Comparison of ENCODE assay signal across 28 cellular contexts in the genomic region with DNA sequence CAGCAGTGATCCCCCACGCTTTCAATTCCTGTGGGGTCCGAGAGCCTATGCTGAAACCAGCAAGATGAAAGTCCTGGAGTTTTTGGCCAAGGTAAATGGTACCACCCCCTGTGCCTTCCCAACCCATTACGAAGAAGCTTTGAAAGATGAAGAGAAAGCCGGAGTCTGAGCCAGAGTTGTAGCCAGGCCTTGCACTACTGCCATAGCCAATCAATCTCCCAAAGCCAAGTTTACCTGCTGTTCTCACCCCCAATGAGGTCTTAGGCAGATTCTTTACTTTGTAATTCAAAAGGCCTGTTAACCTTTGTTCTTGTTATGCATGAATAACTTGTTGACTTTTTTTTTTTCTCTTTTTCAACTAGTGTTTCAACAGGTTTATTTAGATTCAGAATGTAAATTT. TPM values are rescaled to one million over a fixed set of nuclear protein-coding genes. Genes with fewer than 3 reads are reported as not detected.
DNase-seq lines count a peak whose midpoint lies in the region; ATAC-seq, FAIRE-seq and TF ChIP-seq lines count a peak whose summit lies in the region.
"Had no signal": no experiment of that assay in that cellular context is flagged by ENCODE, and none has a peak within 500 bp of the region (broad histone marks: within the 10 kb centered on the region; RNA-seq: fewer than 3 reads in every experiment).

No MANE protein-coding gene starts in this region.

- no peak for TF ChIP-seq RAD21 in HepG2 (CRISPR knock-in tag; IDR thresholded peaks at IDR 0.05)

- H3K4me1 ChIP-seq in HepG2 (ENCODE audit: insufficient read depth, low read length) (no peaks in the 10 kb centered on the region), right lobe of liver (no peaks in the 10 kb centered on the region), NT2/D1 (ENCODE audit: insufficient read depth, insufficient read length) (no peaks in the 10 kb centered on the region), iPS DF 6.9 (ENCODE audit: control insufficient read depth, insufficient read depth, low read length) (peaks cover 2% of the 10 kb centered on the region; the same call in 1 of the 2 replicates)

- H2AFZ ChIP-seq in HepG2 (ENCODE audit: low read length) = no peak overlapping the region

- TF ChIP-seq POLR2A in HepG2 (IDR thresholded peaks at IDR 0.05; ENCODE audit: insufficient read depth in 1 of 2, low read depth in 2 of 2, low read length in 2 of 2) (no peak), right lobe of liver (IDR thresholded peaks at IDR 0.05) (no peak)

- no peaks in the 10 kb centered on the region for H3K79me2 ChIP-seq in HepG2 (ENCODE audit: insufficient read depth, low read length)

- CTCF ChIA-PET in HepG2 (lab: Yijun Ruan, JAX; ENCODE audit: low intra/inter-chr PET ratio, low total read pairs) = no interaction called here

- TF ChIP-seq EP300 in HepG2 (IDR thresholded peaks at IDR 0.05; ENCODE audit: low read depth in 2 of 2, low read length in 2 of 2) = no peak
- no peak for TF ChIP-seq EP300 in HepG2 (CRISPR knock-in tag; IDR thresholded peaks at IDR 0.05; ENCODE audit: borderline replicate concordance)

- DNase-seq in HepG2 (ENCODE audit: low spot score) (no peak), right lobe of liver (no peak), NT2/D1 (ENCODE audit: low read depth, low spot score) (peak; percentile 64), iPS DF 6.9 (ENCODE audit: low read depth, low spot score) (peak; percentile 27), renal cortical epithelial cell (ENCODE audit: low read depth) (peak; percentile 6), NCI-H345 treated with DMSO at 0.1 percent for 48 hours (lab: John Stamatoyannopoulos, UW; ENCODE audit: unreplicated experiment) (no peak)
- DNase-seq in stimulated activated naive CD8-positive, alpha-beta T cell treated with anti-CD3 and anti-CD28 coated beads, Interleukin-15, Interleukin-2, amounts not matched to agents 100 U/mL and 50 U/mL, for 24 hours = no peak
- DNase-seq: CD4-positive, CD25-positive, alpha-beta regulatory T cell; GDM1; GOT3; Karpas-422; NCI-H1092 treated with DMSO at 0.1 percent for 48 hours; NCI-H1436 treated with DMSO at 0.1 percent for 48 hours; NCI-H187 treated with DMSO at 0.1 percent for 48 hours; NCI-H2171 treated with DMSO at 0.1 percent for 48 hours; NCI-H345; NCI-H526; NCI-H82; NK-92 treated with Interleukin-12 subunit alpha and Interleukin-12 subunit beta, amount 100 ng/mL, for 24 hours; RPMI8226; SHP77 had no signal

- H3K36me3 ChIP-seq in HepG2 (replicated peaks in 1 of 2; ENCODE audit: control insufficient read depth in 1 of 2, insufficient read depth in 2 of 2, low read length in 2 of 2) (no peaks in the 10 kb centered on the region), right lobe of liver (no peaks in the 10 kb centered on the region), NT2/D1 (ENCODE audit: insufficient read depth, insufficient read length, low read length) (no peaks in the 10 kb centered on the region), iPS DF 6.9 (ENCODE audit: control insufficient read depth, insufficient read depth, low read length) (no peaks in the 10 kb centered on the region)
- H3K36me3 ChIP-seq: BLaER1 had no signal

- H3K27ac ChIP-seq in HepG2 (ENCODE audit: extremely low read length, insufficient read depth, low read length) (no peak overlapping the region), right lobe of liver (no peak overlapping the region), iPS DF 6.9 (ENCODE audit: low read length) (no peak overlapping the region)
- H3K27ac ChIP-seq: BLaER1 had no signal

- TF ChIP-seq CTCF in HepG2 (CRISPR knock-in tag; IDR thresholded peaks at IDR 0.05) = no peak
- no peak for TF ChIP-seq CTCF in right lobe of liver (IDR thresholded peaks at IDR 0.05)

- no peaks in the 10 kb centered on the region for H3K9me3 ChIP-seq in HepG2 (ENCODE audit: low read length)
- no peaks in the 10 kb centered on the region for H3K9me3 ChIP-seq in right lobe of liver
- peaks cover 34% of the 10 kb centered on the region; the same call in 1 of the 2 replicates for H3K9me3 ChIP-seq in NT2/D1 (ENCODE audit: insufficient read depth, low read length)
- H3K9me3 ChIP-seq in iPS DF 6.9 (ENCODE audit: control insufficient read depth, insufficient read depth, low read length) = no peaks in the 10 kb centered on the region

- H3K27me3 ChIP-seq in HepG2 (ENCODE audit: control insufficient read depth in 1 of 2, insufficient read depth in 2 of 2, low read length in 2 of 2) = 0 out of 5 replicates have a peak, but pooled peaks cover 0 to 1% of the 10 kb centered on the region in 2 experiments
- no peaks in the 10 kb centered on the region for H3K27me3 ChIP-seq in right lobe of liver
- no peaks in the 10 kb centered on the region for H3K27me3 ChIP-seq in NT2/D1 (ENCODE audit: insufficient read depth, insufficient read length)
- H3K27me3 ChIP-seq in iPS DF 6.9 (ENCODE audit: control insufficient read depth, insufficient read depth, low read length) = no peaks in the 10 kb centered on the region
- H3K27me3 ChIP-seq: BLaER1 had no signal

- no peaks in the 10 kb centered on the region for H4K20me1 ChIP-seq in HepG2 (ENCODE audit: insufficient read depth, low read length)
- H4K20me1 ChIP-seq: BLaER1 had no signal

- no peak for FAIRE-seq in HepG2 (lab: Jason Lieb, UNC)
- FAIRE-seq: GM12878 had no signal

- H3K4me2 ChIP-seq in HepG2 (ENCODE audit: low read depth, low read length) = no peak overlapping the region

- intact Hi-C loops in HepG2 (cut with micrococcal nuclease; ENCODE audit: unreplicated experiment) = no loop called here
- intact Hi-C loops in right lobe of liver (cut with DNase I) = no loop called here

- no peak overlapping the region for H3K9ac ChIP-seq in HepG2 (ENCODE audit: insufficient read depth, low read depth, low read length)
- no peak overlapping the region for H3K9ac ChIP-seq in NT2/D1 (ENCODE audit: insufficient read length, low read depth)
- H3K9ac ChIP-seq: BLaER1 had no signal

- no CpG with 5 or more reads among the region's 4 CpGs for WGBS in HepG2 (ENCODE audit: low lambda C conversion rate)
- WGBS in right lobe of liver (ENCODE audit: insufficient coverage, low coverage, low lambda C conversion rate, missing lambda C conversion rate) = 50% methylated on average over 2 of the region's 4 CpGs
- WGBS in iPS DF 6.9 (ENCODE audit: insufficient coverage, insufficient read length) = no CpG with 5 or more reads among the region's 4 CpGs

- POLR2A ChIA-PET in HepG2 (lab: Yijun Ruan, JAX) = no interaction called here

- ATAC-seq in HepG2 (no peak), right lobe of liver (no peak), HG02798 (IDR thresholded peaks at IDR 0.05; ENCODE audit: poor library complexity, unreplicated experiment) (no peak)
- ATAC-seq in stimulated activated naive CD8-positive, alpha-beta T cell treated with anti-CD3 and anti-CD28 coated beads, Interleukin-15, Interleukin-2, amounts not matched to agents 100 U/mL and 50 U/mL, for 24 hours = no peak
- ATAC-seq: GM12878 had no signal

- no peak overlapping the region for H3K4me3 ChIP-seq in HepG2 (replicated peaks in 1 of 3; ENCODE audit: insufficient read depth in 1 of 3, low read depth in 2 of 3, low read length in 3 of 3)
- no peak overlapping the region for H3K4me3 ChIP-seq in right lobe of liver
- no peak overlapping the region for H3K4me3 ChIP-seq in NT2/D1 (ENCODE audit: insufficient read length, low read depth)
- no peak overlapping the region for H3K4me3 ChIP-seq in iPS DF 6.9 (ENCODE audit: low read length)
- H3K4me3 ChIP-seq: BLaER1, GM12878 had no signal

- no TSS peak for BruUV-seq in HepG2 (replicated peaks; lab: Mats Ljungman, UMichigan)

- in situ Hi-C loops in HepG2 (cut with HindIII; ENCODE audit: extremely low pct_ligation_motif_present, low pct_unique_long_range_greater_than_20kb) = no loop called here

RNA-seq across cellular contexts. Expression of a gene that starts 4.0 kb away (rescaled TPM):
- not detected in 2 replicates for total RNA-seq in HepG2 (2016; rRNA removed; fragmentation: Illumina TruSeq; extraction: Trizol)
- not detected in 2 replicates for total RNA-seq in HepG2 (2016; cell fraction: cytosol; rRNA removed; fragmentation: Illumina TruSeq; extraction: Trizol; ENCODE audit: low read depth)
- not detected in 2 replicates for total RNA-seq in HepG2 (2016; cell fraction: insoluble cytoplasmic fraction; rRNA removed; fragmentation: Illumina TruSeq; extraction: Trizol)
- not detected in 2 replicates for total RNA-seq in HepG2 (2016; cell fraction: membrane; rRNA removed; fragmentation: Illumina TruSeq; extraction: Trizol)
- not detected in 2 replicates for total RNA-seq in HepG2 (2016; cell fraction: nucleus; rRNA removed; fragmentation: Illumina TruSeq; extraction: Trizol)
- not detected in 2 replicates for polyA plus RNA-seq in HepG2 (2011; rRNA removed)
- polyA plus RNA-seq in HepG2 (2011; cell fraction: cytosol; rRNA removed) = not detected in 2 replicates
- polyA plus RNA-seq in HepG2 (2011; cell fraction: nucleus; rRNA removed) = not detected in 2 replicates
- not detected in 2 replicates for polyA plus RNA-seq in HepG2 (2012)
- polyA plus RNA-seq in HepG2 (2016; cell fraction: cytosol; fragmentation: Illumina TruSeq; extraction: Trizol; ENCODE audit: low read depth) = not detected in 2 replicates
- polyA plus RNA-seq in HepG2 (2016; cell fraction: insoluble cytoplasmic fraction; fragmentation: Illumina TruSeq; extraction: Trizol; ENCODE audit: low read depth) = not detected in 2 replicates
- polyA plus RNA-seq in HepG2 (2016; cell fraction: membrane; fragmentation: Illumina TruSeq; extraction: Trizol; ENCODE audit: low read depth) = not detected in 2 replicates
- not detected in 2 replicates for polyA plus RNA-seq in HepG2 (2016; cell fraction: nucleus; fragmentation: Illumina TruSeq; extraction: Trizol; ENCODE audit: insufficient read depth, low read depth)
- polyA minus RNA-seq in HepG2 (2011; rRNA and poly(A)+ RNA removed; ENCODE audit: low replicate concordance) = not detected in 2 replicates
- polyA minus RNA-seq in HepG2 (2011; cell fraction: cytosol; rRNA and poly(A)+ RNA removed) = not detected in 2 replicates
- not detected in 2 replicates for polyA minus RNA-seq in HepG2 (2011; cell fraction: nucleus; rRNA and poly(A)+ RNA removed)
- not detected for total RNA-seq in right lobe of liver
- not detected in 2 replicates for total RNA-seq in renal cortical epithelial cell
- total RNA-seq: CD4-positive, CD25-positive, alpha-beta regulatory T cell; GM12878; T-helper 1 cell treated with Interleukin-12 subunit alpha and Interleukin-12 subunit beta and Interleukin-4 antibody, amounts not matched to agents 30 ng/mL and 1 ng/mL, for 36 hours had no signal
- polyA plus RNA-seq: AG04450; CD4-positive, CD25-positive, alpha-beta regulatory T cell; GM12878 had no signal

RNA-seq across cellular contexts. Expression of a gene that starts 11.1 kb away (rescaled TPM):
- total RNA-seq in HepG2 (2016; rRNA removed; fragmentation: Illumina TruSeq; extraction: Trizol) (not detected in 2 replicates), right lobe of liver (not detected), renal cortical epithelial cell (not detected in 2 replicates)
- total RNA-seq in HepG2 (2016; cell fraction: cytosol; rRNA removed; fragmentation: Illumina TruSeq; extraction: Trizol; ENCODE audit: low read depth) = not detected in 2 replicates
- not detected in 2 replicates for total RNA-seq in HepG2 (2016; cell fraction: insoluble cytoplasmic fraction; rRNA removed; fragmentation: Illumina TruSeq; extraction: Trizol)
- total RNA-seq in HepG2 (2016; cell fraction: membrane; rRNA removed; fragmentation: Illumina TruSeq; extraction: Trizol) = not detected in 2 replicates
- not detected in 2 replicates for total RNA-seq in HepG2 (2016; cell fraction: nucleus; rRNA removed; fragmentation: Illumina TruSeq; extraction: Trizol)
- not detected in 2 replicates for polyA plus RNA-seq in HepG2 (2011; rRNA removed)
- polyA plus RNA-seq in HepG2 (2011; cell fraction: cytosol; rRNA removed) = not detected in 2 replicates
- not detected in 2 replicates for polyA plus RNA-seq in HepG2 (2011; cell fraction: nucleus; rRNA removed)
- polyA plus RNA-seq in HepG2 (2012) = not detected in 2 replicates
- not detected in 2 replicates for polyA plus RNA-seq in HepG2 (2016; cell fraction: cytosol; fragmentation: Illumina TruSeq; extraction: Trizol; ENCODE audit: low read depth)
- not detected in 2 replicates for polyA plus RNA-seq in HepG2 (2016; cell fraction: insoluble cytoplasmic fraction; fragmentation: Illumina TruSeq; extraction: Trizol; ENCODE audit: low read depth)
- polyA plus RNA-seq in HepG2 (2016; cell fraction: membrane; fragmentation: Illumina TruSeq; extraction: Trizol; ENCODE audit: low read depth) = not detected in 2 replicates
- polyA plus RNA-seq in HepG2 (2016; cell fraction: nucleus; fragmentation: Illumina TruSeq; extraction: Trizol; ENCODE audit: insufficient read depth, low read depth) = not detected in 2 replicates
- not detected in 2 replicates for polyA minus RNA-seq in HepG2 (2011; rRNA and poly(A)+ RNA removed; ENCODE audit: low replicate concordance)
- not detected in 2 replicates for polyA minus RNA-seq in HepG2 (2011; cell fraction: cytosol; rRNA and poly(A)+ RNA removed)
- polyA minus RNA-seq in HepG2 (2011; cell fraction: nucleus; rRNA and poly(A)+ RNA removed) = not detected in 2 replicates
- total RNA-seq: A172; CD4-positive, CD25-positive, alpha-beta regulatory T cell; GM12878; SK-MEL-5; T-helper 1 cell treated with Interleukin-12 subunit alpha and Interleukin-12 subunit beta and Interleukin-4 antibody, amounts not matched to agents 30 ng/mL and 1 ng/mL, for 36 hours had no signal
- polyA plus RNA-seq: AG04450; CD4-positive, CD25-positive, alpha-beta regulatory T cell; GM12878 had no signal

RNA-seq across cellular contexts. Expression of a gene that starts 22.4 kb away (rescaled TPM):
- total RNA-seq in HepG2 (2016; rRNA removed; fragmentation: Illumina TruSeq; extraction: Trizol) (not detected in 2 replicates), right lobe of liver (not detected), renal cortical epithelial cell (not detected in 2 replicates)
- not detected in 2 replicates for total RNA-seq in HepG2 (2016; cell fraction: cytosol; rRNA removed; fragmentation: Illumina TruSeq; extraction: Trizol; ENCODE audit: low read depth)
- total RNA-seq in HepG2 (2016; cell fraction: insoluble cytoplasmic fraction; rRNA removed; fragmentation: Illumina TruSeq; extraction: Trizol) = not detected in 2 replicates
- not detected in 2 replicates for total RNA-seq in HepG2 (2016; cell fraction: membrane; rRNA removed; fragmentation: Illumina TruSeq; extraction: Trizol)
- not detected in 2 replicates for total RNA-seq in HepG2 (2016; cell fraction: nucleus; rRNA removed; fragmentation: Illumina TruSeq; extraction: Trizol)
- polyA plus RNA-seq in HepG2 (2011; rRNA removed) = not detected in 2 replicates
- not detected in 2 replicates for polyA plus RNA-seq in HepG2 (2011; cell fraction: cytosol; rRNA removed)
- polyA plus RNA-seq in HepG2 (2011; cell fraction: nucleus; rRNA removed) = not detected in 2 replicates
- polyA plus RNA-seq in HepG2 (2012) = not detected in 2 replicates
- polyA plus RNA-seq in HepG2 (2016; cell fraction: cytosol; fragmentation: Illumina TruSeq; extraction: Trizol; ENCODE audit: low read depth) = not detected in 2 replicates
- not detected in 2 replicates for polyA plus RNA-seq in HepG2 (2016; cell fraction: insoluble cytoplasmic fraction; fragmentation: Illumina TruSeq; extraction: Trizol; ENCODE audit: low read depth)
- polyA plus RNA-seq in HepG2 (2016; cell fraction: membrane; fragmentation: Illumina TruSeq; extraction: Trizol; ENCODE audit: low read depth) = not detected in 2 replicates
- not detected in 2 replicates for polyA plus RNA-seq in HepG2 (2016; cell fraction: nucleus; fragmentation: Illumina TruSeq; extraction: Trizol; ENCODE audit: insufficient read depth, low read depth)
- polyA minus RNA-seq in HepG2 (2011; rRNA and poly(A)+ RNA removed; ENCODE audit: low replicate concordance) = not detected in 2 replicates
- not detected in 2 replicates for polyA minus RNA-seq in HepG2 (2011; cell fraction: cytosol; rRNA and poly(A)+ RNA removed)
- polyA minus RNA-seq in HepG2 (2011; cell fraction: nucleus; rRNA and poly(A)+ RNA removed) = not detected in 2 replicates
- total RNA-seq: A172; CD4-positive, CD25-positive, alpha-beta regulatory T cell; GM12878; SK-MEL-5; T-helper 1 cell treated with Interleukin-12 subunit alpha and Interleukin-12 subunit beta and Interleukin-4 antibody, amounts not matched to agents 30 ng/mL and 1 ng/mL, for 36 hours had no signal
- polyA plus RNA-seq: AG04450; CD4-positive, CD25-positive, alpha-beta regulatory T cell had no signal

RNA-seq across cellular contexts. Expression of a gene that starts 27.6 kb away (rescaled TPM):
- total RNA-seq in HepG2 (2016; rRNA removed; fragmentation: Illumina TruSeq; extraction: Trizol) = not detected in 2 replicates
- total RNA-seq in HepG2 (2016; cell fraction: cytosol; rRNA removed; fragmentation: Illumina TruSeq; extraction: Trizol; ENCODE audit: low read depth) = not detected in 2 replicates
- total RNA-seq in HepG2 (2016; cell fraction: insoluble cytoplasmic fraction; rRNA removed; fragmentation: Illumina TruSeq; extraction: Trizol) = not detected in 2 replicates
- not detected in 2 replicates for total RNA-seq in HepG2 (2016; cell fraction: membrane; rRNA removed; fragmentation: Illumina TruSeq; extraction: Trizol)
- total RNA-seq in HepG2 (2016; cell fraction: nucleus; rRNA removed; fragmentation: Illumina TruSeq; extraction: Trizol) = not detected in 2 replicates
- not detected in 2 replicates for polyA plus RNA-seq in HepG2 (2011; rRNA removed)
- polyA plus RNA-seq in HepG2 (2011; cell fraction: cytosol; rRNA removed) = not detected in 2 replicates
- polyA plus RNA-seq in HepG2 (2011; cell fraction: nucleus; rRNA removed) = not detected in 2 replicates
- not detected in 2 replicates for polyA plus RNA-seq in HepG2 (2012)
- polyA plus RNA-seq in HepG2 (2016; cell fraction: cytosol; fragmentation: Illumina TruSeq; extraction: Trizol; ENCODE audit: low read depth) = not detected in 2 replicates
- polyA plus RNA-seq in HepG2 (2016; cell fraction: insoluble cytoplasmic fraction; fragmentation: Illumina TruSeq; extraction: Trizol; ENCODE audit: low read depth) = not detected in 2 replicates
- not detected in 2 replicates for polyA plus RNA-seq in HepG2 (2016; cell fraction: membrane; fragmentation: Illumina TruSeq; extraction: Trizol; ENCODE audit: low read depth)
- polyA plus RNA-seq in HepG2 (2016; cell fraction: nucleus; fragmentation: Illumina TruSeq; extraction: Trizol; ENCODE audit: insufficient read depth, low read depth) = not detected in 2 replicates
- polyA minus RNA-seq in HepG2 (2011; rRNA and poly(A)+ RNA removed; ENCODE audit: low replicate concordance) = not detected in 2 replicates
- not detected in 2 replicates for polyA minus RNA-seq in HepG2 (2011; cell fraction: cytosol; rRNA and poly(A)+ RNA removed)
- not detected in 2 replicates for polyA minus RNA-seq in HepG2 (2011; cell fraction: nucleus; rRNA and poly(A)+ RNA removed)
- not detected for total RNA-seq in right lobe of liver
- not detected in 2 replicates for total RNA-seq in renal cortical epithelial cell
- total RNA-seq: A172; CD4-positive, CD25-positive, alpha-beta regulatory T cell; GM12878; SK-MEL-5; T-helper 1 cell treated with Interleukin-12 subunit alpha and Interleukin-12 subunit beta and Interleukin-4 antibody, amounts not matched to agents 30 ng/mL and 1 ng/mL, for 36 hours had no signal
- polyA plus RNA-seq: AG04450; CD4-positive, CD25-positive, alpha-beta regulatory T cell had no signal

Comparison
In these comparisons a context has a peak if more than half of its experiments do, and no peak if none do; other contexts are left out.
1. DNase-seq: peak in NT2/D1 (single experiment), iPS DF 6.9 (single experiment) and renal cortical epithelial cell (single experiment); none in HepG2 (single experiment), right lobe of liver (0 of 3), stimulated activated naive CD8-positive, alpha-beta T cell treated with anti-CD3 and anti-CD28 coated beads, Interleukin-15, Interleukin-2, amounts not matched to agents 100 U/mL and 50 U/mL, for 24 hours (single experiment) and NCI-H345 treated with DMSO at 0.1 percent for 48 hours (single experiment).